Comparison of ENCODE assay signal across 35 cellular contexts in the genomic region with DNA sequence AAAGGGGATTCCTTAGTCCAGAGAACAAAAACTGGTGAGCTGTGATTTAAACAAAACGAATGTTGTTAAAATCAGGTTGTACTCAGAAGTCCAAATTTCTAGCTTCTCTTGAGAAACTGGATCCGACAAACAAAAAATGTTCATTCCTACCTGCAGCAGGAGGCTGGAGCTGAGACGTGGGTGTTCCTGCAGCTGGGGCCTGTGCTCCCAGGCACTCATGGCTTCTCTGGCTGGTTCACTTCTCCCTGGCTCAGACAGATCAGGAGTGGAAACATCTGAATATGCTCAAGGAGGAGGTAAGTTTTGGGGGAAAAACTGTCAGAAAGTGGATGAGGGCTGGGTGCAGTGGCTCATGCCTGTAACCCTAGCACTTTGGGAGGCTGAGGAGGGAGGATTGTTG.
"Had no signal": no experiment of that assay in that cellular context is flagged by ENCODE, and none has a peak within 500 bp of the region (broad histone marks: within the 10 kb centered on the region; RNA-seq: fewer than 3 reads in every experiment).

No MANE protein-coding gene starts in this region.

- H3K4me3 Mint-ChIP-seq: activated CD4-positive, alpha-beta memory T cell treated with anti-CD3 and anti-CD28 coated beads, Interleukin-2, amount 10 ng/mL, durations not matched to agents 7 days and 5 days; activated naive CD4-positive, alpha-beta T cell treated with anti-CD3 and anti-CD28 coated beads for 36 hours; activated T-cell treated with anti-CD3 and anti-CD28 coated beads, Interleukin-2, amount 50 U/mL, for 72 hours; activated T-helper 17 cell treated with anti-CD3 and anti-CD28 coated beads, Interleukin-2, amount 50 U/mL, for 72 hours had no signal

- H3K27ac ChIP-seq: adrenal gland, body of pancreas, breast epithelium, Peyer's patch, WERI-Rb-1 had no signal

- H3K9me3 Mint-ChIP-seq: activated CD4-positive, alpha-beta memory T cell treated with anti-CD3 and anti-CD28 coated beads, Interleukin-2, amount 10 ng/mL, durations not matched to agents 7 days and 5 days; activated naive CD4-positive, alpha-beta T cell treated with anti-CD3 and anti-CD28 coated beads for 36 hours; activated naive CD4-positive, alpha-beta T cell treated with anti-CD3 and anti-CD28 coated beads, Interleukin-2, amount 50 U/mL, for 72 hours; activated T-cell treated with anti-CD3 and anti-CD28 coated beads, Interleukin-2, amount 50 U/mL, for 72 hours; activated T-helper 17 cell treated with anti-CD3 and anti-CD28 coated beads, Interleukin-2, amount 50 U/mL, for 72 hours had no signal

- H3K4me1 ChIP-seq: body of pancreas, breast epithelium had no signal

- H3K27ac Mint-ChIP-seq: activated CD4-positive, alpha-beta memory T cell treated with anti-CD3 and anti-CD28 coated beads, Interleukin-2, amount 10 ng/mL, durations not matched to agents 7 days and 5 days; activated naive CD4-positive, alpha-beta T cell treated with anti-CD3 and anti-CD28 coated beads for 36 hours; activated T-cell treated with anti-CD3 and anti-CD28 coated beads, Interleukin-2, amount 50 U/mL, for 72 hours; activated T-helper 17 cell treated with anti-CD3 and anti-CD28 coated beads, Interleukin-2, amount 50 U/mL, for 72 hours had no signal

- H3K4me3 ChIP-seq: adrenal gland, body of pancreas, breast epithelium, MG63, Peyer's patch had no signal

- H3K27me3 Mint-ChIP-seq: activated CD4-positive, alpha-beta memory T cell treated with anti-CD3 and anti-CD28 coated beads, Interleukin-2, amount 10 ng/mL, durations not matched to agents 7 days and 5 days; activated T-helper 17 cell treated with anti-CD3 and anti-CD28 coated beads, Interleukin-2, amount 50 U/mL, for 72 hours had no signal

- H3K36me3 ChIP-seq: breast epithelium had no signal

- DNase-seq: activated CD4-positive, alpha-beta memory T cell treated with anti-CD3 and anti-CD28 coated beads, Interleukin-2, amount 10 ng/mL, durations not matched to agents 7 days and 5 days; activated CD4-positive, alpha-beta T cell treated with anti-CD3 and anti-CD28 coated beads for 1 hour; activated CD4-positive, alpha-beta T cell treated with anti-CD3 and anti-CD28 coated beads for 48 hours; activated CD4-positive, CD25-positive, alpha-beta regulatory T cell; activated gamma-delta T cell treated with Interleukin-2 at 50 U/mL for 16 hours; activated naive CD4-positive, alpha-beta T cell treated with anti-CD3 and anti-CD28 coated beads for 36 hours; activated T-cell treated with anti-CD3 and anti-CD28 coated beads, Interleukin-2, amount 50 U/mL, for 1 hour; activated T-cell treated with anti-CD3 and anti-CD28 coated beads, Interleukin-2, amount 50 U/mL, for 72 hours; adrenal gland; body of pancreas; Kasumi-1; KG1; MG63; NCI-H1048; NCI-H1105 treated with DMSO at 0.1 percent for 48 hours; NCI-H1436; NCI-H1694 treated with DMSO at 0.1 percent for 48 hours; NCI-H2029 treated with DMSO at 0.1 percent for 48 hours; NCI-H2107; NCI-H2171; NCI-H510A; NCI-H526; NCI-H748 treated with DMSO at 0.1 percent for 48 hours; NK-92 treated with Interleukin-12 subunit alpha and Interleukin-12 subunit beta, amount 100 ng/mL, for 24 hours; PC-3; Peyer's patch; RPMI8226; SW 1271; T-helper 1 cell; T-helper 2 cell; T1000; WERI-Rb-1 had no signal

- ATAC-seq: activated naive CD4-positive, alpha-beta T cell treated with anti-CD3 and anti-CD28 coated beads, Interleukin-2, amount 50 U/mL, for 72 hours; activated T-cell treated with anti-CD3 and anti-CD28 coated beads, Interleukin-2, amount 50 U/mL, for 72 hours; activated T-helper 17 cell treated with anti-CD3 and anti-CD28 coated beads, Interleukin-2, amount 50 U/mL, for 72 hours; body of pancreas; PC-3 had no signal

- H3K9me3 ChIP-seq: adrenal gland, body of pancreas, breast epithelium, MG63, Peyer's patch had no signal

- H3K27me3 ChIP-seq: adrenal gland, body of pancreas, breast epithelium, MG63, Peyer's patch had no signal
